In the genomic region with DNA sequence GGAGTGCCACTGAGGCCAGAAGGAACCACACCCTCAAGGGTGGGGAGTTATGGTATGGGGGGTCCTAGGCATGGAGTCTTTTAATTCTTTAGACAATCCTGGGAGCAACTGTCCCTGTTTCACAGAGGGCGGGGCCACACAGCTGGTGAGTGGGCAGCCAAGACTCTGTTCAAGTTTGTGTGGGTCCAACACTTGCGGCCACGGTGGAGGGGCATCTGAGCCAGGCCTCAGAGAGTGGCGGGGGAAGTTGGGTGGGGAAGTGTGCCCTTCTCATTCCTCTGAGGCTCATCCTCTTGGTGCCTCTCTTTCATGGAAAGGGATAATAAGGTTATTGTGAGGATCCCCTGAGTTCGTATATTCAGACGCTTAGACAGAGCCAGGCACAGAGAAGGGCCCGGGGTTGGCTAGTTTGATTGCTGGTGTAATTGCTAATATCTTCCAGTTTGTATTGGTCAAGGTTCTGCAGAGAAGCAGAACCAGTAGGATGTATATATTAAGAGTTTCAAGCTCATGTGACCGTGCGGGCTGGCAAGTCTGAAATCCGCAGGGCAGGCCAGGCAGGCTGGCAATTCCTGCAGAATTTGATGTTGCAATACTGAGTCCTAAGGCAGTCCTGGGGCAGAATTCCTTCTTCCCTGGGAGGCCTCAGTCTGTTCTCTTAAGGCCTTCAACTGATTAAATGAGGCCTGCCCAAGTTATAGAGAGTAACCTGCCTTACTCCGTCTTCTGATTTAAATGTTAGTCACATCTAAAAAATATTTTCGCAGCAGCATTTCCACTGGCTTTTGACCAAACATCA, we compare ENCODE assay signal across 32 cellular contexts. TPM values are rescaled to one million over a fixed set of nuclear protein-coding genes. Genes with fewer than 3 reads are reported as not detected.
DNase-seq lines count a peak whose midpoint lies in the region; ATAC-seq and TF ChIP-seq lines count a peak whose summit lies in the region.
"Had no signal": no experiment of that assay in that cellular context is flagged by ENCODE, and none has a peak within 500 bp of the region (broad histone marks: within the 10 kb centered on the region; RNA-seq: fewer than 3 reads in every experiment).

No MANE protein-coding gene starts in this region.

- H3K27ac Mint-ChIP-seq in osteocyte (ENCODE audit: unreplicated experiment) (no peak overlapping the region), natural killer cell (no peak overlapping the region)
- H3K27ac Mint-ChIP-seq: activated CD4-positive, alpha-beta T cell treated with anti-CD3 and anti-CD28 coated beads, Interleukin-2, amount 10 ng/mL, durations not matched to agents 7 days and 5 days; activated CD8-positive, alpha-beta memory T cell treated with anti-CD3 and anti-CD28 coated beads, Interleukin-2, amount 10 ng/mL, durations not matched to agents 7 days and 5 days; mesothelial cell of epicardium; nephron; stimulated activated naive CD8-positive, alpha-beta T cell treated with anti-CD3 and anti-CD28 coated beads, Interleukin-15, Interleukin-2, amounts not matched to agents 100 ng/mL and 50 ng/mL, for 24 hours had no signal

- ATAC-seq in natural killer cell, result no peak
- ATAC-seq: activated CD8-positive, alpha-beta memory T cell treated with anti-CD3 and anti-CD28 coated beads, Interleukin-2, amount 10 ng/mL, durations not matched to agents 7 days and 5 days; left lung had no signal

- TF ChIP-seq CTCF in AG10803 (conservative IDR thresholded peaks at IDR 0.05; ENCODE audit: low read length) (no peak), fibroblast of villous mesenchyme (IDR thresholded peaks at IDR 0.05; ENCODE audit: insufficient read depth, low read depth, low read length) (no peak), osteocyte (IDR thresholded peaks at IDR 0.05) (no peak), GM13977 (IDR thresholded peaks at IDR 0.05; ENCODE audit: extremely low read depth, insufficient read depth, missing control alignments) (no peak), natural killer cell (IDR thresholded peaks at IDR 0.05) (no peak)

- H3K4me3 ChIP-seq in AG10803 (ENCODE audit: low read length) (no peak overlapping the region), fibroblast of villous mesenchyme (ENCODE audit: low read depth, low read length) (no peak overlapping the region)
- H3K4me3 ChIP-seq: dorsolateral prefrontal cortex, hepatocyte, left lung, sigmoid colon, SK-N-MC, tibial nerve had no signal

- intact Hi-C loops in natural killer cell (cut with micrococcal nuclease), result no loop called here

- H3K4me1 Mint-ChIP-seq in osteocyte (ENCODE audit: unreplicated experiment), result peaks cover 8% of the 10 kb centered on the region
- peaks cover 0 to 3% of the 10 kb centered on the region in 2 donors for H3K4me1 Mint-ChIP-seq in natural killer cell
- H3K4me1 Mint-ChIP-seq: mesothelial cell of epicardium had no signal

- in situ Hi-C loops in SK-MEL-5 (cut with HindIII; ENCODE audit: low pct_unique_long_range_greater_than_20kb, low sequenced_read_pairs) (no loop called here), GM13977 (cut with MboI; ENCODE audit: low pct_unique_long_range_greater_than_20kb, low sequenced_read_pairs, unreplicated experiment) (no loop called here)

- H3K36me3 Mint-ChIP-seq in osteocyte (ENCODE audit: unreplicated experiment), result no peaks in the 10 kb centered on the region
- no peaks in the 10 kb centered on the region for H3K36me3 Mint-ChIP-seq in natural killer cell
- H3K36me3 Mint-ChIP-seq: activated CD8-positive, alpha-beta memory T cell treated with anti-CD3 and anti-CD28 coated beads, Interleukin-2, amount 10 ng/mL, durations not matched to agents 7 days and 5 days; mesothelial cell of epicardium had no signal

- H3K4me3 Mint-ChIP-seq in osteocyte (ENCODE audit: unreplicated experiment) (no peak overlapping the region), natural killer cell (no peak overlapping the region)
- H3K4me3 Mint-ChIP-seq: activated CD4-positive, alpha-beta T cell treated with anti-CD3 and anti-CD28 coated beads, Interleukin-2, amount 10 ng/mL, durations not matched to agents 7 days and 5 days; activated CD8-positive, alpha-beta memory T cell treated with anti-CD3 and anti-CD28 coated beads, Interleukin-2, amount 10 ng/mL, durations not matched to agents 7 days and 5 days; mesothelial cell of epicardium; nephron; stimulated activated naive CD8-positive, alpha-beta T cell treated with anti-CD3 and anti-CD28 coated beads, Interleukin-15, Interleukin-2, amounts not matched to agents 100 ng/mL and 50 ng/mL, for 24 hours had no signal

- H3K27me3 Mint-ChIP-seq in osteocyte (ENCODE audit: unreplicated experiment), result no peaks in the 10 kb centered on the region
- H3K27me3 Mint-ChIP-seq in natural killer cell (ENCODE audit: low read depth in 2 of 2), result no peaks in the 10 kb centered on the region
- H3K27me3 Mint-ChIP-seq: activated CD4-positive, alpha-beta T cell treated with anti-CD3 and anti-CD28 coated beads, Interleukin-2, amount 10 ng/mL, durations not matched to agents 7 days and 5 days; activated CD8-positive, alpha-beta memory T cell treated with anti-CD3 and anti-CD28 coated beads, Interleukin-2, amount 10 ng/mL, durations not matched to agents 7 days and 5 days; stimulated activated naive CD8-positive, alpha-beta T cell treated with anti-CD3 and anti-CD28 coated beads, Interleukin-15, Interleukin-2, amounts not matched to agents 100 ng/mL and 50 ng/mL, for 24 hours had no signal

- H3K9me3 Mint-ChIP-seq in osteocyte (ENCODE audit: unreplicated experiment) (no peaks in the 10 kb centered on the region), natural killer cell (no peaks in the 10 kb centered on the region)
- H3K9me3 Mint-ChIP-seq: activated CD4-positive, alpha-beta T cell treated with anti-CD3 and anti-CD28 coated beads, Interleukin-2, amount 10 ng/mL, durations not matched to agents 7 days and 5 days; mesothelial cell of epicardium; nephron; stimulated activated naive CD8-positive, alpha-beta T cell treated with anti-CD3 and anti-CD28 coated beads, Interleukin-15, Interleukin-2, amounts not matched to agents 100 ng/mL and 50 ng/mL, for 24 hours had no signal

- DNase-seq in AG10803 (ENCODE audit: low read depth), result peak; percentile 55
- DNase-seq in SK-MEL-5 (ENCODE audit: low read depth, low spot score), result peak; percentile 52
- DNase-seq in fibroblast of villous mesenchyme (ENCODE audit: low read depth), result peak; percentile 35
- DNase-seq in osteocyte (ENCODE audit: extremely low spot score, unreplicated experiment), result peak; percentile 30
- DNase-seq in GM13977 (ENCODE audit: low spot score), result no peak
- no peak for DNase-seq in GF-D8 (lab: John Stamatoyannopoulos, UW)
- no peak for DNase-seq in NCI-H146 treated with DMSO at 0.1 percent for 48 hours (lab: John Stamatoyannopoulos, UW; ENCODE audit: unreplicated experiment)
- DNase-seq in natural killer cell, result no peak
- DNase-seq: activated CD4-positive, alpha-beta T cell treated with anti-CD3 and anti-CD28 coated beads, Interleukin-2, amount 10 ng/mL, durations not matched to agents 7 days and 5 days; activated CD8-positive, alpha-beta memory T cell treated with anti-CD3 and anti-CD28 coated beads, Interleukin-2, amount 10 ng/mL, durations not matched to agents 7 days and 5 days; activated naive CD4-positive, alpha-beta T cell treated with anti-CD3 and anti-CD28 coated beads, Interleukin-2, amount 50 U/mL, for 16 hours; AML-193; central memory CD4-positive, alpha-beta T cell; DMS53; left lung; NCI-H187; NCI-H69; RPMI8226; sigmoid colon; stimulated activated CD4-positive, alpha-beta T cell treated with anti-CD3 and anti-CD28 coated beads, Interleukin-15, amount 100 ng/mL, for 24 hours; T-helper 2 cell had no signal

RNA-seq across cellular contexts. Expression of a gene that starts 15.9 kb away (rescaled TPM):
- 0.11 and 0.26 TPM in 2 replicates for total RNA-seq in SK-MEL-5 (2014; rRNA removed; shearing (Covaris generic))
- 0.18 and 0.36 TPM in 2 replicates for polyA plus RNA-seq in SK-MEL-5 (2015; cell fraction: cytosol; rRNA removed)
- 0.11 and 0.49 TPM in 2 replicates for polyA plus RNA-seq in SK-MEL-5 (2015; cell fraction: nucleus; rRNA removed)
- total RNA-seq in fibroblast of villous mesenchyme (2.6 and 9.1 TPM in 2 replicates), osteocyte (2.2 and 2.3 TPM in 2 replicates), natural killer cell (not detected)
- total RNA-seq: A172; activated CD4-positive, alpha-beta T cell treated with anti-CD3 and anti-CD28 coated beads, Interleukin-2, amount 10 ng/mL, durations not matched to agents 7 days and 5 days had no signal

RNA-seq across cellular contexts. Expression of a gene that starts 56.5 kb away (rescaled TPM):
- not detected in 2 replicates for total RNA-seq in SK-MEL-5 (2014; rRNA removed; shearing (Covaris generic))
- polyA plus RNA-seq in SK-MEL-5 (2015; cell fraction: cytosol; rRNA removed), result not detected in 2 replicates
- polyA plus RNA-seq in SK-MEL-5 (2015; cell fraction: nucleus; rRNA removed), result not detected in 2 replicates
- not detected in 2 replicates for total RNA-seq in fibroblast of villous mesenchyme
- not detected in 2 replicates for total RNA-seq in osteocyte
- not detected for total RNA-seq in natural killer cell
- total RNA-seq: A172, aorta, H4, left lung, LHCN-M2, sigmoid colon, tibial nerve had no signal
- polyA plus RNA-seq: aorta, sigmoid colon had no signal

Comparison
In these comparisons a context has a peak if more than half of its experiments do, and no peak if none do; other contexts are left out.
1. DNase-seq: peak in AG10803 (single experiment), SK-MEL-5 (single experiment), fibroblast of villous mesenchyme (single experiment) and osteocyte (single experiment); none in GM13977 (single experiment), GF-D8 (single experiment), NCI-H146 treated with DMSO at 0.1 percent for 48 hours (single experiment) and natural killer cell (single experiment).